Comparison of ENCODE assay signal across 21 cellular contexts in the genomic region with DNA sequence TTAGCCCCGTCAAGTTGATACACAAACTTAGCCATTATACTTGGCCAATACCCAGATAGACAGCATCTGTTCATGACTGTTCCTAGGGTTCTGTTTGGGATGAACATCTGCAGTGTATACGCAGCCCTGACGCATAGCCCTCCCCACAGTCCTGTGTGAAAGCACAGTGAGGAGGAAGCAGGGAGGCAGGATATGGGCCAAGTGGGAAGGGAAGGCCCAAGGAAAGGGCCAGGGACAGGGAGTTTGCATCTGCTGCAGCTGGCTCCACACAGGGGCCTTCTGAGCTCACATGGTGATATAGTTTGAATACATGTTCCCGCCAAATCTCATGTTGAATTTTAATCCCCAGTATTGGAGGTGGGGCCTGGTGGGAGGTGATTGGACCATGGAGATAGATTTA.
"Had no signal": no experiment of that assay in that cellular context is flagged by ENCODE, and none has a peak within 500 bp of the region (broad histone marks: within the 10 kb centered on the region; RNA-seq: fewer than 3 reads in every experiment).

No MANE protein-coding gene starts in this region.

- H3K4me3 ChIP-seq: SJCRH30 had no signal

- H3K9me3 ChIP-seq: SJCRH30 had no signal

- H3K27ac ChIP-seq: SJCRH30 had no signal

- DNase-seq: IMR-90, KG1, MM.1S, NCI-H1092 treated with DMSO at 0.1 percent for 48 hours, NCI-H1436, NCI-H187, NCI-H2029, NCI-H2081 treated with DMSO at 0.1 percent for 48 hours, NCI-H2171, NCI-H226, NCI-H446, NCI-H510A, NCI-H524 treated with DMSO at 0.1 percent for 48 hours, NCI-H69, NCI-H774, SHP77 treated with DMSO at 0.1 percent for 48 hours, SJCRH30 had no signal

- H3K36me3 ChIP-seq: SJCRH30 had no signal

- ATAC-seq: HepG2, Panc1, Right ventricle myocardium inferior, SK-N-SH treated with all-trans-retinoic acid at 6 μM for 48 hours had no signal
